ENCODE assay signal across 22 cellular contexts in genomic region chr22:33772793-33773192, GRCh38.
"Had no signal": no experiment of that assay in that cellular context is flagged by ENCODE, and none has a peak within 500 bp of the region (broad histone marks: within the 10 kb centered on the region; RNA-seq: fewer than 3 reads in every experiment).

No MANE protein-coding gene starts in this region.

- DNase-seq: activated CD4-positive, alpha-beta T cell treated with anti-CD3 and anti-CD28 coated beads for 1 hour; activated CD4-positive, alpha-beta T cell treated with anti-CD3 and anti-CD28 coated beads for 4 hours; activated CD4-positive, alpha-beta T cell treated with anti-CD3 and anti-CD28 coated beads, Interleukin-2, amount 10 ng/mL, durations not matched to agents 7 days and 5 days; activated CD4-positive, alpha-beta T cell treated with anti-CD3 and anti-CD28 coated beads, Interleukin-2, amount 50 U/mL, for 4 hours; activated CD8-positive, alpha-beta memory T cell treated with anti-CD3 and anti-CD28 coated beads for 24 hours; activated CD8-positive, alpha-beta T cell treated with anti-CD3 and anti-CD28 coated beads for 36 hours; activated effector memory CD4-positive, alpha-beta T cell treated with Interleukin-2 at 50 U/mL for 16 hours; activated gamma-delta T cell treated with Interleukin-2 at 50 U/mL for 16 hours; activated naive CD4-positive, alpha-beta T cell treated with anti-CD3 and anti-CD28 coated beads, Interleukin-2, amount 50 U/mL, for 16 hours; activated naive CD4-positive, alpha-beta T cell treated with Interleukin-2 at 50 U/mL for 16 hours; activated T-cell treated with anti-CD3 and anti-CD28 coated beads, Interleukin-2, amount 50 U/mL, for 4 hours; amniotic stem cell; anterior cingulate cortex; brain microvascular endothelial cell; caudate nucleus; effector CD8-positive, alpha-beta T cell; esophagus squamous epithelium; foreskin melanocyte; T-helper 2 cell had no signal

- H3K4me3 ChIP-seq: esophagus squamous epithelium, gastroesophageal sphincter had no signal

- H3K27ac ChIP-seq: brain microvascular endothelial cell, epithelial cell of prostate, esophagus squamous epithelium, gastroesophageal sphincter, VCaP had no signal

- H3K4me1 ChIP-seq: esophagus squamous epithelium had no signal

- H3K27me3 ChIP-seq: brain microvascular endothelial cell, esophagus squamous epithelium, gastroesophageal sphincter had no signal

- H3K36me3 ChIP-seq: brain microvascular endothelial cell, esophagus squamous epithelium, gastroesophageal sphincter had no signal

- H3K9me3 ChIP-seq: esophagus squamous epithelium had no signal
